ENCODE assay signal across 21 cellular contexts in the genomic region with DNA sequence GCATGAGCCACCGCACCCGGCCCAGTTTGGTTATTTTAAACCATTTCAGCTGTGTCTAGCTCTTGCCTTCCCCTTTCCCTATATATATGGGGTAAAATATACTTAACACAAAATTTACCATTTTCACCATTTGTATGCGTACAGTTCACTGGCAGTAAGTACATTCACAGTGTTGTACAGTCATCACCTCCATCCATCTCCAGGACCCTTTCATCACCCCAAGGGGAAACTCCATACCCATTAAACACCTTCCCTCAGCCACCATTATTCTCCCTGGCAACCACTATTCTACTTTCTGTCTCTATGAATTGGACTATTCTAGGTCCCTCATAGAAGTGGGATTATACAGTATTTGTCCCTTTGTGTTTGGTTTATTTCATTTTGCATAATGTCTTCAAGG.
DNase-seq lines count a peak whose midpoint lies in the region; ATAC-seq and TF ChIP-seq lines count a peak whose summit lies in the region.
"Had no signal": no experiment of that assay in that cellular context is flagged by ENCODE, and none has a peak within 500 bp of the region (broad histone marks: within the 10 kb centered on the region; RNA-seq: fewer than 3 reads in every experiment).

No MANE protein-coding gene starts in this region.

- no peaks in the 10 kb centered on the region for H3K9me3 Mint-ChIP-seq in T-cell
- peaks cover 0 to 2% (median 0%) of the 10 kb centered on the region in 11 donors for H3K9me3 Mint-ChIP-seq in naive thymus-derived CD4-positive, alpha-beta T cell
- H3K9me3 Mint-ChIP-seq: GM23338 had no signal

- DNase-seq in left ventricle myocardium inferior (no peak), left cardiac atrium (no peak), T-cell (no peak), NCI-H1417 (lab: John Stamatoyannopoulos, UW) (no peak), spleen (no peak), NCI-H526 treated with DMSO at 0.1 percent for 48 hours (lab: John Stamatoyannopoulos, UW) (no peak)
- no peak for DNase-seq in naive thymus-derived CD4-positive, alpha-beta T cell
- DNase-seq: activated T-cell treated with anti-CD3 and anti-CD28 coated beads, Interleukin-2, amount 50 U/mL, for 48 hours; amniotic stem cell; DMS79; hypothalamus; lower lobe of right lung; NCI-H2107; NCI-H524; SIG-M5; T-helper 1 cell had no signal

- TF ChIP-seq CTCF in left ventricle myocardium inferior (IDR thresholded peaks at IDR 0.05; ENCODE audit: borderline replicate concordance) (no peak), spleen (IDR thresholded peaks at IDR 0.05 in 8 of 11, conservative IDR thresholded peaks at IDR 0.05 in 3 of 11) (no peak)

- peaks cover 77% of the 10 kb centered on the region for H3K4me1 ChIP-seq in left ventricle myocardium inferior
- peaks cover 12 to 42% of the 10 kb centered on the region in 2 donors for H3K4me1 ChIP-seq in naive thymus-derived CD4-positive, alpha-beta T cell (ENCODE audit: control insufficient read depth in 2 of 2, insufficient read depth in 2 of 2, low read length in 2 of 2)
- H3K4me1 ChIP-seq in spleen: peaks cover 37 to 99% (median 66%) of the 10 kb centered on the region in 6 donors

- H3K4me3 Mint-ChIP-seq in T-cell: no peak overlapping the region
- peak overlapping the region in 1 of 10 donors; percentile 5 for H3K4me3 Mint-ChIP-seq in naive thymus-derived CD4-positive, alpha-beta T cell
- H3K4me3 Mint-ChIP-seq: GM23338 had no signal

- TF ChIP-seq POLR2A in spleen (IDR thresholded peaks at IDR 0.05): no peak

- no peaks in the 10 kb centered on the region for H3K9me3 ChIP-seq in left ventricle myocardium inferior (replicated peaks)
- no peaks in the 10 kb centered on the region for H3K9me3 ChIP-seq in naive thymus-derived CD4-positive, alpha-beta T cell (ENCODE audit: control insufficient read depth in 2 of 3, low read length in 3 of 3)
- no peaks in the 10 kb centered on the region for H3K9me3 ChIP-seq in spleen
- H3K9me3 ChIP-seq: lower lobe of right lung had no signal

- CTCF ChIA-PET in T-cell (lab: Charles Lee): interaction anchor here (1.2 to 4.2 kb wide), 6 partner anchors 10 to 232 kb away, joined by 3 to 57 read pairs (median 22); partner anchors contain the start of genes MND1 (in 2 of the 2) and TMEM131L (in 1 of the 2)
- CTCF ChIA-PET in naive thymus-derived CD4-positive, alpha-beta T cell (lab: Charles Lee): interaction anchor here (1.0 to 4.2 kb wide), 5 partner anchors 31 to 230 kb away, joined by 3 to 58 read pairs (median 8); no protein-coding TSS in a partner anchor

- H3K27me3 Mint-ChIP-seq in T-cell: no peaks in the 10 kb centered on the region
- no peaks in the 10 kb centered on the region for H3K27me3 Mint-ChIP-seq in naive thymus-derived CD4-positive, alpha-beta T cell

- H3K4me1 Mint-ChIP-seq in T-cell: peaks cover 81 to 83% (median 82%) of the 10 kb centered on the region in 3 donors
- peaks cover 54 to 94% (median 84%) of the 10 kb centered on the region in 7 donors for H3K4me1 Mint-ChIP-seq in naive thymus-derived CD4-positive, alpha-beta T cell

- peak overlapping the region; percentile 75 for H3K27ac ChIP-seq in left ventricle myocardium inferior (replicated peaks)
- H3K27ac ChIP-seq in naive thymus-derived CD4-positive, alpha-beta T cell (ENCODE audit: low read depth, low read length): peak overlapping the region; percentile 11
- H3K27ac ChIP-seq in spleen: peak overlapping the region in 2 of 8 donors; percentile 47 to 53
- H3K27ac ChIP-seq: cardiac muscle cell, epithelial cell of prostate, HL-60, lower lobe of right lung had no signal

- intact Hi-C loops in left ventricle myocardium inferior (cut with micrococcal nuclease) (loop anchor here (10.0 kb wide), 2 partner anchors 108 to 428 kb away; partner anchors contain the start of gene TMEM131L), left cardiac atrium (cut with DNase I) (loop anchor here in 1 of 2 donors (5.0 to 10.0 kb wide), 2 partner anchors 105 to 138 kb away; partner anchors contain the start of gene TMEM131L), spleen (cut with DNase I; ENCODE audit: low total_unique reads) (loop anchor here (10.0 kb wide), 2 partner anchors 108 to 138 kb away; partner anchors contain the start of gene TMEM131L)
- intact Hi-C loops in naive thymus-derived CD4-positive, alpha-beta T cell (cut with micrococcal nuclease): no loop called here

- H3K27ac Mint-ChIP-seq in T-cell: peak overlapping the region; percentile 71 to 74
- H3K27ac Mint-ChIP-seq in naive thymus-derived CD4-positive, alpha-beta T cell: peak overlapping the region in 8 of 9 donors; percentile 36 to 85 (median 82)
- H3K27ac Mint-ChIP-seq: GM23338 had no signal

- WGBS in spleen, 5 donors: 90 to 94% (median 92%) methylated on average over 3 of the region's 3 CpGs

- peaks cover 22% of the 10 kb centered on the region for H3K36me3 Mint-ChIP-seq in T-cell
- peaks cover 4 to 30% (median 10%) of the 10 kb centered on the region in 5 donors for H3K36me3 Mint-ChIP-seq in naive thymus-derived CD4-positive, alpha-beta T cell

- ATAC-seq in left cardiac atrium (no peak), T-cell (replicated peaks in 1 of 4) (no peak), HG03432 (IDR thresholded peaks at IDR 0.05; ENCODE audit: unreplicated experiment) (no peak)
- no peak for ATAC-seq in naive thymus-derived CD4-positive, alpha-beta T cell
- ATAC-seq: GM23338, lower lobe of right lung had no signal

- no peak overlapping the region for H3K4me3 ChIP-seq in left ventricle myocardium inferior
- no peak overlapping the region for H3K4me3 ChIP-seq in naive thymus-derived CD4-positive, alpha-beta T cell (ENCODE audit: low read length)
- H3K4me3 ChIP-seq in spleen: no peak overlapping the region
- H3K4me3 ChIP-seq: cardiac muscle cell, GM23338, lower lobe of right lung had no signal

- POLR2A ChIA-PET in T-cell (lab: Charles Lee): no interaction called here
- POLR2A ChIA-PET in naive thymus-derived CD4-positive, alpha-beta T cell (lab: Charles Lee): interaction anchor here (0.5 to 0.6 kb wide), 2 partner anchors 15 to 389 kb away, joined by 3 read pairs; no protein-coding TSS in a partner anchor

- no peaks in the 10 kb centered on the region for H3K27me3 ChIP-seq in left ventricle myocardium inferior (ENCODE audit: low read depth)
- H3K27me3 ChIP-seq in naive thymus-derived CD4-positive, alpha-beta T cell (ENCODE audit: control insufficient read depth in 2 of 2, insufficient read depth in 2 of 2, low read length in 2 of 2): no peaks in the 10 kb centered on the region
- no peaks in the 10 kb centered on the region for H3K27me3 ChIP-seq in spleen (replicated peaks in 1 of 7)
- H3K27me3 ChIP-seq: cardiac muscle cell had no signal

- H3K36me3 ChIP-seq in left ventricle myocardium inferior (no peaks in the 10 kb centered on the region), spleen (peaks cover 0 to 57% (median 7%) of the 10 kb centered on the region in 6 donors)
- peaks cover 0 to 2% (median 0%) of the 10 kb centered on the region in 3 experiments for H3K36me3 ChIP-seq in naive thymus-derived CD4-positive, alpha-beta T cell (ENCODE audit: control insufficient read depth in 2 of 3, insufficient read depth in 3 of 3, low read length in 3 of 3)
- H3K36me3 ChIP-seq: cardiac muscle cell, lower lobe of right lung had no signal

Comparison
In these comparisons a context has a peak if more than half of its experiments do, and no peak if none do; other contexts are left out.
1. intact Hi-C loops: an anchor here in left ventricle myocardium inferior (10.0 kb wide) and spleen (10.0 kb wide); none called in naive thymus-derived CD4-positive, alpha-beta T cell.